In genomic region chr5:10588779-10589447, GRCh38 we compare ENCODE assay signal across 12 cellular contexts. TPM values are rescaled to one million over a fixed set of nuclear protein-coding genes. Genes with fewer than 3 reads are reported as not detected.
DNase-seq lines count a peak whose midpoint lies in the region; ATAC-seq and TF ChIP-seq lines count a peak whose summit lies in the region.
"Had no signal": no experiment of that assay in that cellular context is flagged by ENCODE, and none has a peak within 500 bp of the region (broad histone marks: within the 10 kb centered on the region; RNA-seq: fewer than 3 reads in every experiment).

No MANE protein-coding gene starts in this region.

- no peaks in the 10 kb centered on the region for H3K27me3 ChIP-seq in DOHH2 (ENCODE audit: control insufficient read depth, low read length)
- H3K27me3 ChIP-seq in OCI-LY3 (ENCODE audit: low read depth, low read length), result no peaks in the 10 kb centered on the region
- H3K27me3 ChIP-seq in mesenchymal stem cell (ENCODE audit: control insufficient read depth in 1 of 2, insufficient read depth in 1 of 2, low read length in 2 of 2), result no peaks in the 10 kb centered on the region
- H3K27me3 ChIP-seq: vagina had no signal

- peak overlapping the region; percentile 23 for H4K8ac ChIP-seq in mesenchymal stem cell (ENCODE audit: low read length)

- peaks cover 28% of the 10 kb centered on the region for H3K79me1 ChIP-seq in mesenchymal stem cell (replicated peaks; ENCODE audit: low read length, poor library complexity, severe bottlenecking)

- peak; percentile 39 for ATAC-seq in GM21786 (IDR thresholded peaks at IDR 0.05; ENCODE audit: unreplicated experiment)

- H3K36me3 ChIP-seq in DOHH2 (ENCODE audit: control insufficient read depth, low read length), result no peaks in the 10 kb centered on the region
- H3K36me3 ChIP-seq in OCI-LY3 (replicated peaks; ENCODE audit: low read depth, low read length), result peaks cover 35% of the 10 kb centered on the region
- peaks cover 0 to 5% of the 10 kb centered on the region in 2 experiments for H3K36me3 ChIP-seq in mesenchymal stem cell (ENCODE audit: control insufficient read depth in 1 of 2, insufficient read depth in 2 of 2, low read depth in 1 of 2, low read length in 2 of 2)
- H3K36me3 ChIP-seq: vagina had no signal

- H3K14ac ChIP-seq in mesenchymal stem cell (ENCODE audit: low read length in 2 of 2), result no peak overlapping the region

- H3K9me3 ChIP-seq in DOHH2 (ENCODE audit: control insufficient read depth, insufficient read depth, low read length) (no peaks in the 10 kb centered on the region), OCI-LY3 (ENCODE audit: insufficient read depth, low read length) (no peaks in the 10 kb centered on the region), mesenchymal stem cell (ENCODE audit: control insufficient read depth, low read length) (no peaks in the 10 kb centered on the region)
- H3K9me3 ChIP-seq: vagina had no signal

- no peaks in the 10 kb centered on the region for H3K9me2 ChIP-seq in DOHH2 (replicated peaks; ENCODE audit: control insufficient read depth, low read length)

- DNase-seq in mesenchymal stem cell (no peak), NCI-H226 (no peak), HuH-7.5 (ENCODE audit: low spot score) (no peak), dedifferentiated amniotic fluid mesenchymal stem cell (ENCODE audit: extremely low spot score) (no peak), hippocampal formation (lab: John Stamatoyannopoulos, UW) (no peak)
- DNase-seq: activated T-cell treated with anti-CD3 and anti-CD28 coated beads, Interleukin-2, amount 50 U/mL, for 1 hour; CD4-positive, CD25-positive, alpha-beta regulatory T cell; NCI-H1436 treated with DMSO at 0.1 percent for 48 hours had no signal

- no peak overlapping the region for H3K4me3 ChIP-seq in DOHH2 (ENCODE audit: low read length)
- H3K4me3 ChIP-seq in OCI-LY3 (ENCODE audit: low read length), result no peak overlapping the region
- no peak overlapping the region for H3K4me3 ChIP-seq in mesenchymal stem cell (ENCODE audit: insufficient read depth in 1 of 2, low read depth in 1 of 2, low read length in 2 of 2)
- H3K4me3 ChIP-seq: vagina had no signal

- no peak overlapping the region for H4K91ac ChIP-seq in mesenchymal stem cell (ENCODE audit: low read length)

- H2BK5ac ChIP-seq in mesenchymal stem cell (ENCODE audit: low read depth, low read length, poor library complexity, severe bottlenecking), result no peak overlapping the region

- no peak overlapping the region for H3K23ac ChIP-seq in mesenchymal stem cell (ENCODE audit: low read length in 2 of 2)

- H3F3A ChIP-seq in DOHH2 (ENCODE audit: control insufficient read depth, insufficient read depth), result peaks cover 2% of the 10 kb centered on the region; the same call in 1 of the 2 replicates

- H3K4me2 ChIP-seq in DOHH2 (ENCODE audit: low read length) (0 out of 2 replicates have a peak overlapping the region, but pooled peaks have one; percentile 13), OCI-LY3 (ENCODE audit: low read length) (peak overlapping the region; percentile 19), mesenchymal stem cell (ENCODE audit: low read length, poor library complexity, severe bottlenecking) (no peak overlapping the region)

- H3K4ac ChIP-seq in mesenchymal stem cell (ENCODE audit: low read depth in 1 of 2, low read length in 2 of 2), result no peak overlapping the region

- no peaks in the 10 kb centered on the region for H3K79me2 ChIP-seq in DOHH2 (ENCODE audit: control insufficient read depth, low read length)
- peaks cover 100% of the 10 kb centered on the region for H3K79me2 ChIP-seq in OCI-LY3 (ENCODE audit: low read length)

- H4K20me1 ChIP-seq in DOHH2 (ENCODE audit: control insufficient read depth, insufficient read depth, low read depth, low read length) (no peaks in the 10 kb centered on the region), OCI-LY3 (ENCODE audit: insufficient read depth, low read length) (peaks cover 52% of the 10 kb centered on the region)

- TF ChIP-seq CTCF in DOHH2 (IDR thresholded peaks at IDR 0.05; ENCODE audit: low read depth, low read length, poor library complexity, severe bottlenecking) (no peak), OCI-LY3 (IDR thresholded peaks at IDR 0.05; ENCODE audit: low read depth, low read length) (no peak)

- H2AK5ac ChIP-seq in mesenchymal stem cell (ENCODE audit: low read length, severe bottlenecking), result no peak overlapping the region

- no peak overlapping the region for H3K27ac ChIP-seq in DOHH2 (ENCODE audit: low read depth, low read length)
- peak overlapping the region; percentile 9; the same call in 1 of the 2 replicates for H3K27ac ChIP-seq in OCI-LY3 (ENCODE audit: low read length)
- no peak overlapping the region for H3K27ac ChIP-seq in mesenchymal stem cell (ENCODE audit: low read length, poor library complexity, severe bottlenecking)
- H3K27ac ChIP-seq: vagina had no signal

- H3K9ac ChIP-seq in OCI-LY3 (ENCODE audit: low read length), result no peak overlapping the region
- no peak overlapping the region for H3K9ac ChIP-seq in mesenchymal stem cell (ENCODE audit: low read length)

- no peak overlapping the region for H2BK15ac ChIP-seq in mesenchymal stem cell (ENCODE audit: low read depth, poor library complexity, severe bottlenecking)

- WGBS in mesenchymal stem cell, result 64% methylated on average over 11 of the region's 11 CpGs

- H3K4me1 ChIP-seq in DOHH2 (ENCODE audit: control insufficient read depth, low read length), result peaks cover 58% of the 10 kb centered on the region
- peaks cover 94% of the 10 kb centered on the region for H3K4me1 ChIP-seq in OCI-LY3 (ENCODE audit: low read length)
- H3K4me1 ChIP-seq in mesenchymal stem cell (ENCODE audit: control insufficient read depth, insufficient read depth, low read depth, low read length), result no peaks in the 10 kb centered on the region

- H3K18ac ChIP-seq in mesenchymal stem cell (ENCODE audit: low read depth in 1 of 2, low read length in 2 of 2), result no peak overlapping the region

- no peak overlapping the region for H2BK120ac ChIP-seq in mesenchymal stem cell (ENCODE audit: low read depth, low read length)

- H2AFZ ChIP-seq in OCI-LY3 (ENCODE audit: low read depth, low read length) (no peak overlapping the region), mesenchymal stem cell (ENCODE audit: low read depth, low read length) (no peak overlapping the region)

- no peak overlapping the region for H2BK12ac ChIP-seq in mesenchymal stem cell (ENCODE audit: low read length in 2 of 2)

RNA-seq across cellular contexts. Expression of gene ANKRD33B, which starts 25.0 kb away (rescaled TPM):
- polyA plus RNA-seq in mesenchymal stem cell (2013, experiment 1 of 2), result 0.64 TPM
- polyA plus RNA-seq in mesenchymal stem cell (2013, experiment 2 of 2), result 0.71 TPM
